In genomic region chr12:77324763-77325468, GRCh38 we compare ENCODE assay signal across 8 cellular contexts.
DNase-seq lines count a peak whose midpoint lies in the region; ATAC-seq and TF ChIP-seq lines count a peak whose summit lies in the region.

No MANE protein-coding gene starts in this region.

- CTCF ChIA-PET in Panc1 (lab: Charles Lee), result interaction anchor here (0.5 kb wide), 1 partner anchor 427 kb away, joined by 3 read pairs; no protein-coding TSS in a partner anchor

- in situ Hi-C loops in Panc1 (cut with HindIII; ENCODE audit: low pct_unique_long_range_greater_than_20kb, low sequenced_read_pairs), result no loop called here

- intact Hi-C loops in Panc1 (cut with micrococcal nuclease; ENCODE audit: unreplicated experiment), result loop anchor here (5.0 kb wide), 1 partner anchor 263 kb away; no protein-coding TSS in a partner anchor

- TF ChIP-seq CTCF in Panc1 (IDR thresholded peaks at IDR 0.05) (peak; percentile 86), cardiac fibroblast (IDR thresholded peaks at IDR 0.05; ENCODE audit: low read depth, low read length) (peak; percentile 51)

- H3K4me3 ChIP-seq in HUES6 (ENCODE audit: low read depth, low read length) (peak overlapping the region; percentile 70), Panc1 (ENCODE audit: low read depth in 2 of 2, low read length in 2 of 2) (peak overlapping the region; percentile 58 to 80), cardiac fibroblast (replicated peaks in 1 of 2; ENCODE audit: low read depth in 2 of 2, low read length in 2 of 2) (peak overlapping the region; percentile 63 to 69), skeletal muscle tissue (ENCODE audit: low read length in 3 of 3) (peak overlapping the region; percentile 65 to 78 (median 71))

- H3K27ac ChIP-seq in HUES6 (ENCODE audit: low read depth, low read length), result no peak overlapping the region
- no peak overlapping the region for H3K27ac ChIP-seq in Panc1 (ENCODE audit: low read length)
- no peak overlapping the region for H3K27ac ChIP-seq in skeletal muscle tissue (ENCODE audit: low read depth, low read length)

- POLR2A ChIA-PET in Panc1 (lab: Charles Lee), result no interaction called here

- ATAC-seq in GM21619 (IDR thresholded peaks at IDR 0.05; ENCODE audit: unreplicated experiment) (peak; percentile 91), Panc1 (peak; percentile 98)

- no peaks in the 10 kb centered on the region for H3K9me3 ChIP-seq in HUES6 (ENCODE audit: control insufficient read depth, insufficient read depth, low read depth, low read length)
- H3K9me3 ChIP-seq in Panc1 (ENCODE audit: control insufficient read depth, insufficient read depth, low read depth, low read length), result no peaks in the 10 kb centered on the region
- no peaks in the 10 kb centered on the region for H3K9me3 ChIP-seq in skeletal muscle tissue (ENCODE audit: control insufficient read depth in 3 of 3, low read length in 3 of 3)

- H3K27me3 ChIP-seq in HUES6 (ENCODE audit: control insufficient read depth, insufficient read depth, low read length), result peaks cover 48% of the 10 kb centered on the region
- peaks cover 26% of the 10 kb centered on the region for H3K27me3 ChIP-seq in Panc1 (ENCODE audit: control insufficient read depth, insufficient read depth, low read length)
- H3K27me3 ChIP-seq in skeletal muscle tissue (ENCODE audit: control insufficient read depth in 3 of 3, insufficient read depth in 3 of 3, low read length in 3 of 3), result peaks cover 2 to 9% (median 8%) of the 10 kb centered on the region in 3 donors

- DNase-seq in DMS 273 (lab: John Stamatoyannopoulos, UW; ENCODE audit: unreplicated experiment) (peak; percentile 86), DMS 273 treated with DMSO at 0.1 percent for 48 hours (lab: John Stamatoyannopoulos, UW) (no peak), Panc1 (ENCODE audit: low read depth, low spot score) (no peak), cardiac fibroblast (ENCODE audit: low read depth in 2 of 2) (peak; percentile 67 to 70), islet precursor cell (peak; percentile 94)

- no TSS peak for BruUV-seq in Panc1 (replicated peaks; lab: Mats Ljungman, UMichigan)

- H3K36me3 ChIP-seq in HUES6 (ENCODE audit: control insufficient read depth, insufficient read depth, low read length) (no peaks in the 10 kb centered on the region), Panc1 (ENCODE audit: control insufficient read depth, insufficient read depth, low read length) (no peaks in the 10 kb centered on the region), skeletal muscle tissue (ENCODE audit: control insufficient read depth in 3 of 3, insufficient read depth in 3 of 3, low read length in 3 of 3) (no peaks in the 10 kb centered on the region)

- H3K4me1 ChIP-seq in HUES6 (ENCODE audit: control insufficient read depth, insufficient read depth, low read length), result peaks cover 8% of the 10 kb centered on the region; the same call in 1 of the 2 replicates
- H3K4me1 ChIP-seq in Panc1 (ENCODE audit: control insufficient read depth, insufficient read depth, low read length), result no peaks in the 10 kb centered on the region; the same call in 1 of the 2 replicates
- peaks cover 0 to 3% (median 0%) of the 10 kb centered on the region in 3 donors for H3K4me1 ChIP-seq in skeletal muscle tissue (ENCODE audit: control insufficient read depth in 3 of 3, insufficient read depth in 3 of 3, low read length in 3 of 3)

- peak overlapping the region; percentile 66 for H3K9ac ChIP-seq in HUES6 (ENCODE audit: low read length)
- peak overlapping the region in 2 of 3 donors; percentile 41 to 62 for H3K9ac ChIP-seq in skeletal muscle tissue (ENCODE audit: low read depth in 1 of 3, low read length in 3 of 3)

Comparison
In these comparisons a context has a peak if more than half of its experiments do, and no peak if none do; other contexts are left out.
1. DNase-seq: peak in DMS 273 (single experiment), cardiac fibroblast (2 of 2) and islet precursor cell (single experiment); none in DMS 273 treated with DMSO at 0.1 percent for 48 hours (single experiment) and Panc1 (single experiment).
2. Peak in every context shown above with its lines, with median percentiles within 50 percentile points of each other: H3K4me3 ChIP-seq.